Comparison of ENCODE assay signal across 16 cellular contexts in genomic region chr5:77424921-77425320, GRCh38.
A peak's percentile ranks its signal among the peaks of the same experiment; 100 is the strongest.
DNase-seq lines count a peak whose midpoint lies in the region; ATAC-seq and TF ChIP-seq lines count a peak whose summit lies in the region.
"Had no signal": no experiment of that assay in that cellular context is flagged by ENCODE, and none has a peak within 500 bp of the region (broad histone marks: within the 10 kb centered on the region; RNA-seq: fewer than 3 reads in every experiment).

No MANE protein-coding gene starts in this region.

- 98 to 100% methylated on average over 2 of the region's 2 CpGs for WGBS in thyroid gland, 2 donors

- H3K27me3 Mint-ChIP-seq in activated T-cell treated with anti-CD3 and anti-CD28 coated beads, Interleukin-2, amount 50 U/mL, for 72 hours (ENCODE audit: low read depth), result peaks cover 11% of the 10 kb centered on the region
- no peaks in the 10 kb centered on the region for H3K27me3 Mint-ChIP-seq in nephron (ENCODE audit: low read depth)

- peaks cover 0 to 1% of the 10 kb centered on the region in 2 donors for H3K9me3 Mint-ChIP-seq in activated T-cell treated with anti-CD3 and anti-CD28 coated beads, Interleukin-2, amount 50 U/mL, for 72 hours
- no peaks in the 10 kb centered on the region for H3K9me3 Mint-ChIP-seq in nephron
- H3K9me3 Mint-ChIP-seq: CD4-positive, CD25-positive, alpha-beta regulatory T cell had no signal

- intact Hi-C loops in thyroid gland (cut with DNase I), result no loop called here

- no peak for TF ChIP-seq POLR2A in thyroid gland (IDR thresholded peaks at IDR 0.05)

- H3K9me3 ChIP-seq in thyroid gland, result no peaks in the 10 kb centered on the region

- peaks cover 0 to 2% of the 10 kb centered on the region in 2 donors for H3K36me3 Mint-ChIP-seq in activated T-cell treated with anti-CD3 and anti-CD28 coated beads, Interleukin-2, amount 50 U/mL, for 72 hours (ENCODE audit: insufficient read depth in 2 of 2)
- H3K36me3 Mint-ChIP-seq in nephron (ENCODE audit: low read depth), result peaks cover 18% of the 10 kb centered on the region

- peaks cover 17 to 40% of the 10 kb centered on the region in 2 donors for H3K36me3 ChIP-seq in thyroid gland

- no peaks in the 10 kb centered on the region for H3K27me3 ChIP-seq in thyroid gland
- H3K27me3 ChIP-seq: BLaER1 treated with 17β-estradiol and CSF1 and Interleukin-3, amounts not matched to agents 10 nM and 100 nM had no signal

- no peak overlapping the region for H3K27ac Mint-ChIP-seq in activated T-cell treated with anti-CD3 and anti-CD28 coated beads, Interleukin-2, amount 50 U/mL, for 72 hours
- peak overlapping the region in 2 of 3 experiments; percentile 43 to 71 for H3K27ac Mint-ChIP-seq in nephron

- ATAC-seq in activated T-cell treated with anti-CD3 and anti-CD28 coated beads, Interleukin-2, amount 50 U/mL, for 72 hours (replicated peaks in 1 of 2), result peak; percentile 44 to 64
- ATAC-seq in HG03280 (IDR thresholded peaks at IDR 0.05; ENCODE audit: unreplicated experiment), result no peak
- ATAC-seq: GM12878, HCT116 had no signal

- H3K4me1 Mint-ChIP-seq in activated T-cell treated with anti-CD3 and anti-CD28 coated beads, Interleukin-2, amount 50 U/mL, for 72 hours (ENCODE audit: low read depth), result peaks cover 12% of the 10 kb centered on the region
- H3K4me1 Mint-ChIP-seq in nephron, result peaks cover 35% of the 10 kb centered on the region

- TF ChIP-seq CTCF in VCaP (conservative IDR thresholded peaks at IDR 0.05) (no peak), nephron (IDR thresholded peaks at IDR 0.05; ENCODE audit: unreplicated experiment in 3 of 3) (no peak), thyroid gland (IDR thresholded peaks at IDR 0.05) (no peak)

- H3K4me1 ChIP-seq in thyroid gland, result peaks cover 13 to 14% of the 10 kb centered on the region in 2 donors
- H3K4me1 ChIP-seq: BLaER1 treated with 17β-estradiol and CSF1 and Interleukin-3, amounts not matched to agents 10 nM and 100 nM had no signal

- H3K27ac ChIP-seq in VCaP, result peak overlapping the region; percentile 38; the same call in 1 of the 2 replicates
- H3K27ac ChIP-seq in thyroid gland, result peak overlapping the region in 2 of 3 donors; percentile 28 to 59
- H3K27ac ChIP-seq: BLaER1 treated with 17β-estradiol and CSF1 and Interleukin-3, amounts not matched to agents 10 nM and 100 nM; GM23248 had no signal

- DNase-seq in activated T-cell treated with anti-CD3 and anti-CD28 coated beads, Interleukin-2, amount 50 U/mL, for 72 hours, result no peak
- no peak for DNase-seq in activated T-cell treated with anti-CD3 and anti-CD28 coated beads, Interleukin-2, amount 50 U/mL, for 1 hour
- DNase-seq in thyroid gland, result no peak
- DNase-seq in NCI-H1048 (lab: John Stamatoyannopoulos, UW), result no peak
- no peak for DNase-seq in NCI-H446 treated with DMSO at 0.1 percent for 48 hours (lab: John Stamatoyannopoulos, UW)
- DNase-seq: ACHN; Calu3; CD4-positive, CD25-positive, alpha-beta regulatory T cell; DMS 273 treated with DMSO at 0.1 percent for 48 hours; GM23248 had no signal

- no peak overlapping the region for H3K4me3 ChIP-seq in thyroid gland (replicated peaks in 1 of 3)
- H3K4me3 ChIP-seq: BLaER1 treated with 17β-estradiol and CSF1 and Interleukin-3, amounts not matched to agents 10 nM and 100 nM; GM12878; GM23248 had no signal

- no peak overlapping the region for H3K4me3 Mint-ChIP-seq in activated T-cell treated with anti-CD3 and anti-CD28 coated beads, Interleukin-2, amount 50 U/mL, for 72 hours
- no peak overlapping the region for H3K4me3 Mint-ChIP-seq in nephron
- H3K4me3 Mint-ChIP-seq: CD4-positive, CD25-positive, alpha-beta regulatory T cell had no signal
